Comparison of ENCODE assay signal across 7 cellular contexts in genomic region chr2:110154188-110154587, GRCh38. TPM values are rescaled to one million over a fixed set of nuclear protein-coding genes. Genes with fewer than 3 reads are reported as not detected.
"Had no signal": no experiment of that assay in that cellular context is flagged by ENCODE, and none has a peak within 500 bp of the region (broad histone marks: within the 10 kb centered on the region; RNA-seq: fewer than 3 reads in every experiment).

No MANE protein-coding gene starts in this region.

RNA-seq across cellular contexts. Expression of gene MALL, which starts 38.6 kb away (rescaled TPM):
- total RNA-seq: activated B cell treated with CpG ODN at 0.5 μM for 24 hours; activated CD4-positive, alpha-beta memory T cell treated with anti-CD3 and anti-CD28 coated beads, Interleukin-2, amount 10 ng/mL, durations not matched to agents 7 days and 5 days; activated CD8-positive, alpha-beta memory T cell treated with anti-CD3 and anti-CD28 coated beads, Interleukin-2, amount 10 ng/mL, durations not matched to agents 7 days and 5 days; activated CD8-positive, alpha-beta T cell treated with anti-CD3 and anti-CD28 coated beads for 36 hours; activated CD8-positive, alpha-beta T cell treated with anti-CD3 and anti-CD28 coated beads, Interleukin-2, amount 10 ng/mL, durations not matched to agents 7 days and 5 days; T-helper 1 cell treated with Interleukin-12 subunit alpha and Interleukin-12 subunit beta and Interleukin-4 antibody, amounts not matched to agents 30 ng/mL and 1 ng/mL, for 36 hours; T-helper 2 cell treated with Interferon-gamma antibody and Interleukin-4, amounts not matched to agents 100 ng/mL and 5 ng/mL, for 36 hours had no signal

RNA-seq across cellular contexts. Expression of gene NPHP1, which starts 50.6 kb away (rescaled TPM):
- total RNA-seq: T-helper 2 cell treated with Interferon-gamma antibody and Interleukin-4, amounts not matched to agents 100 ng/mL and 5 ng/mL, for 36 hours had no signal
